In genomic region chr7:101306307-101306706, GRCh38 we compare ENCODE assay signal across 27 cellular contexts. TPM values are rescaled to one million over a fixed set of nuclear protein-coding genes. Genes with fewer than 3 reads are reported as not detected.
"Had no signal": no experiment of that assay in that cellular context is flagged by ENCODE, and none has a peak within 500 bp of the region (broad histone marks: within the 10 kb centered on the region; RNA-seq: fewer than 3 reads in every experiment).

No MANE protein-coding gene starts in this region.

- H3K27ac ChIP-seq: breast epithelium, SK-N-MC, VCaP had no signal

- DNase-seq: activated CD4-positive, alpha-beta memory T cell treated with anti-CD3 and anti-CD28 coated beads, Interleukin-2, amount 10 ng/mL, durations not matched to agents 7 days and 5 days; activated CD4-positive, alpha-beta T cell treated with anti-CD3 and anti-CD28 coated beads for 36 hours; activated CD4-positive, alpha-beta T cell treated with anti-CD3 and anti-CD28 coated beads, Interleukin-2, amount 50 U/mL, for 1 hour; activated T-cell treated with anti-CD3 and anti-CD28 coated beads, Interleukin-2, amount 50 U/mL, for 72 hours; anterior cingulate cortex; central memory CD4-positive, alpha-beta T cell; Karpas-422; MM.1S; NCI-H1105; NCI-H1436; NCI-H1694 treated with DMSO at 0.1 percent for 48 hours; NCI-H2029 treated with DMSO at 0.1 percent for 48 hours; NCI-H345; NCI-H510A; NCI-H526 treated with DMSO at 0.1 percent for 48 hours; NCI-H82; OCI-M1; RPMI8226; T-helper 1 cell had no signal

- H3K27ac Mint-ChIP-seq: activated CD4-positive, alpha-beta memory T cell treated with anti-CD3 and anti-CD28 coated beads, Interleukin-2, amount 10 ng/mL, durations not matched to agents 7 days and 5 days; activated CD4-positive, alpha-beta T cell treated with anti-CD3 and anti-CD28 coated beads for 36 hours; activated naive CD4-positive, alpha-beta T cell treated with anti-CD3 and anti-CD28 coated beads, Interleukin-2, amount 50 U/mL, for 72 hours; activated T-cell treated with anti-CD3 and anti-CD28 coated beads, Interleukin-2, amount 50 U/mL, for 72 hours; activated T-helper 2 cell treated with anti-CD3 and anti-CD28 coated beads, Interferon-gamma antibody, Interleukin-2, Interleukin-4, amounts not matched to agents 10 μg/mL and 5 μg/mL and 100 μg/mL, durations not matched to agents 14 hours and 24 hours and 36 hours had no signal

- H3K36me3 ChIP-seq: breast epithelium had no signal

- H3K4me3 Mint-ChIP-seq: activated CD4-positive, alpha-beta memory T cell treated with anti-CD3 and anti-CD28 coated beads, Interleukin-2, amount 10 ng/mL, durations not matched to agents 7 days and 5 days; activated CD4-positive, alpha-beta T cell treated with anti-CD3 and anti-CD28 coated beads for 36 hours; activated T-cell treated with anti-CD3 and anti-CD28 coated beads, Interleukin-2, amount 50 U/mL, for 72 hours had no signal

- H3K4me3 ChIP-seq: breast epithelium, SK-N-MC had no signal

- H3K4me1 ChIP-seq: breast epithelium had no signal

RNA-seq across cellular contexts. Expression of gene COL26A1, which starts 56.4 kb away (rescaled TPM):
- total RNA-seq: activated CD4-positive, alpha-beta memory T cell treated with anti-CD3 and anti-CD28 coated beads, Interleukin-2, amount 10 ng/mL, durations not matched to agents 7 days and 5 days; activated CD4-positive, alpha-beta T cell treated with anti-CD3 and anti-CD28 coated beads for 36 hours; activated CD8-positive, alpha-beta memory T cell treated with anti-CD3 and anti-CD28 coated beads for 36 hours; activated naive CD4-positive, alpha-beta T cell treated with anti-CD3 and anti-CD28 coated beads, Interleukin-2, amount 50 U/mL, for 72 hours; breast epithelium; Right ventricle myocardium inferior; T-helper 2 cell treated with Interferon-gamma antibody and Interleukin-4, amounts not matched to agents 100 ng/mL and 5 ng/mL, for 36 hours had no signal
